ENCODE assay signal across 1 cellular context in genomic region chr17:82103588-82104451, GRCh38.
TF ChIP-seq lines count a peak whose summit lies in the region.

No MANE protein-coding gene starts in this region.

TF ChIP-seq in HepG2, 621 proteins besides CTCF, POLR2A, EP300 and RAD21 (continued from another document and continues in another):
- TF ChIP-seq KIAA2018 (CRISPR knock-in tag; IDR thresholded peaks at IDR 0.05; ENCODE audit: borderline replicate concordance) (no peak), MBD4 (IDR thresholded peaks at IDR 0.05; ENCODE audit: borderline replicate concordance, low read length) (no peak), ZNF710 (CRISPR knock-in tag; IDR thresholded peaks at IDR 0.05; ENCODE audit: borderline replicate concordance) (no peak; the same call in 1 of the 2 replicates), HDAC1 (CRISPR knock-in tag; IDR thresholded peaks at IDR 0.05) (peak; percentile 80), TEAD2 (CRISPR knock-in tag; IDR thresholded peaks at IDR 0.05) (no peak), ZNF549 (CRISPR knock-in tag; IDR thresholded peaks at IDR 0.05) (peak; percentile 65; the same call in 1 of the 2 replicates), AFF4 (CRISPR knock-in tag; IDR thresholded peaks at IDR 0.05) (no peak), ZFP91 (CRISPR knock-in tag; IDR thresholded peaks at IDR 0.05; ENCODE audit: borderline replicate concordance) (peak; percentile 85), ZNF235 (CRISPR knock-in tag; IDR thresholded peaks at IDR 0.05; ENCODE audit: borderline replicate concordance) (no peak), FOXA3 (CRISPR knock-in tag; IDR thresholded peaks at IDR 0.05) (peak; percentile 70), ZNF784 (CRISPR knock-in tag; IDR thresholded peaks at IDR 0.05; ENCODE audit: borderline replicate concordance) (no peak; the same call in 1 of the 2 replicates), ZBTB44 (CRISPR knock-in tag; IDR thresholded peaks at IDR 0.05) (0 out of 2 replicates have a peak, but pooled peaks have one; percentile 22), HOXA7 (CRISPR knock-in tag; IDR thresholded peaks at IDR 0.05) (no peak), KLF6 (CRISPR knock-in tag; IDR thresholded peaks at IDR 0.05) (peak; percentile 66; the same call in 1 of the 2 replicates), ZNF337 (CRISPR knock-in tag; IDR thresholded peaks at IDR 0.05; ENCODE audit: borderline replicate concordance, low read depth) (peak; percentile 44; the same call in 1 of the 2 replicates), ATF3 (CRISPR knock-in tag; IDR thresholded peaks at IDR 0.05) (0 out of 2 replicates have a peak, but pooled peaks have one; percentile 31), ZNF24 (IDR thresholded peaks at IDR 0.05) (no peak), AKNA (CRISPR knock-in tag; IDR thresholded peaks at IDR 0.05; ENCODE audit: borderline replicate concordance) (no peak), MTF2 (CRISPR knock-in tag; IDR thresholded peaks at IDR 0.05; ENCODE audit: borderline replicate concordance) (no peak), BRD4 (CRISPR knock-in tag; IDR thresholded peaks at IDR 0.05) (peak; percentile 90)
